In genomic region chr22:37440875-37441274, GRCh38 we compare ENCODE assay signal across 32 cellular contexts. TPM values are rescaled to one million over a fixed set of nuclear protein-coding genes. Genes with fewer than 3 reads are reported as not detected.
"Had no signal": no experiment of that assay in that cellular context is flagged by ENCODE, and none has a peak within 500 bp of the region (broad histone marks: within the 10 kb centered on the region; RNA-seq: fewer than 3 reads in every experiment).

No MANE protein-coding gene starts in this region.

- H2AFZ ChIP-seq: neural progenitor cell had no signal

- H3K36me3 Mint-ChIP-seq: mesothelial cell of epicardium, natural killer cell, neural progenitor cell had no signal

- H3K4me3 ChIP-seq: left lung, lower lobe of right lung, neural progenitor cell, ovary, right atrium auricular region, right lobe of liver, smooth muscle cell, tibial nerve, upper lobe of left lung, vagina had no signal

- H3K36me3 ChIP-seq: left lung, lower lobe of right lung, neural progenitor cell, neutrophil, ovary, right atrium auricular region, right lobe of liver, tibial nerve, upper lobe of left lung, vagina had no signal

- H3K9me3 ChIP-seq: lower lobe of right lung, neutrophil, right lobe of liver, vagina had no signal

- H3K27me3 ChIP-seq: neural progenitor cell, ovary, right atrium auricular region, right lobe of liver, upper lobe of left lung, vagina had no signal

- H3K9me3 Mint-ChIP-seq: natural killer cell, neural progenitor cell had no signal

- H3K27ac ChIP-seq: left lung, lower lobe of right lung, neural progenitor cell, neutrophil, ovary, right atrium auricular region, right lobe of liver, tibial nerve, upper lobe of left lung, vagina had no signal

- H3K27ac Mint-ChIP-seq: mesothelial cell of epicardium; natural killer cell; nephron progenitor cell; neural progenitor cell; progenitor cell of endocrine pancreas; stimulated activated memory B cell treated with anti-CD40 and anti-IgM and Interleukin-4, amounts not matched to agents 10 μg/mL and 1 μg/mL and 100 μg/mL, for 72 hours had no signal

- DNase-seq: hypothalamus; immature natural killer cell; kidney; left colon; lower lobe of right lung; mammary epithelial cell; mesenchymal stem cell; naive B cell; natural killer cell; nephron progenitor cell; occipital lobe; ovary; right lobe of liver; stimulated activated CD4-positive, alpha-beta T cell treated with anti-CD3 and anti-CD28 coated beads, Interleukin-1b, Interleukin-23, amount 100 ng/mL, for 48 hours; stimulated activated CD4-positive, alpha-beta T cell treated with anti-CD3 and anti-CD28 coated beads, Interleukin-2, amount 100 ng/mL, for 48 hours; stimulated activated CD4-positive, alpha-beta T cell treated with anti-CD3 and anti-CD28 coated beads, Interleukin-4, amount 100 ng/mL, for 4 hours; stimulated activated CD8-positive, alpha-beta memory T cell treated with anti-CD3 and anti-CD28 coated beads, Interleukin-4, amount 100 ng/mL, for 48 hours; stimulated activated naive CD4-positive, alpha-beta T cell treated with Interleukin-2 at 50 U/mL for 16 hours; stimulated activated naive CD8-positive, alpha-beta T cell treated with anti-CD3 and anti-CD28 coated beads, Interleukin-15, amount 100 ng/mL, for 72 hours; substantia nigra; upper lobe of left lung had no signal

- H3K4me1 ChIP-seq: left lung, lower lobe of right lung, neural progenitor cell, right atrium auricular region, right lobe of liver, tibial nerve, upper lobe of left lung, vagina had no signal

- H3K4me2 ChIP-seq: neural progenitor cell, smooth muscle cell had no signal

- H3K4me3 Mint-ChIP-seq: immature natural killer cell; mesothelial cell of epicardium; naive B cell; natural killer cell; nephron progenitor cell; neural progenitor cell; stimulated activated memory B cell treated with anti-CD40 and anti-IgM and Interleukin-4, amounts not matched to agents 10 μg/mL and 1 μg/mL and 100 μg/mL, for 72 hours; stimulated activated naive CD8-positive, alpha-beta T cell treated with anti-CD3 and anti-CD28 coated beads, Interleukin-15, amount 100 ng/mL, for 72 hours had no signal

- H3K9ac ChIP-seq: neural progenitor cell had no signal

- FAIRE-seq: islet of Langerhans, kidney had no signal

- H3K27me3 Mint-ChIP-seq: stimulated activated naive CD8-positive, alpha-beta T cell treated with anti-CD3 and anti-CD28 coated beads, Interleukin-15, amount 100 ng/mL, for 72 hours had no signal

- H3K4me1 Mint-ChIP-seq: mesothelial cell of epicardium; stimulated activated memory B cell treated with anti-CD40 and anti-IgM and Interleukin-4, amounts not matched to agents 10 μg/mL and 1 μg/mL and 100 μg/mL, for 72 hours; stimulated activated naive CD8-positive, alpha-beta T cell treated with anti-CD3 and anti-CD28 coated beads, Interleukin-15, amount 100 ng/mL, for 72 hours had no signal

RNA-seq across cellular contexts. Expression of gene ELFN2, which starts 13.6 kb away (rescaled TPM):
- total RNA-seq: right atrium auricular region, vagina had no signal

RNA-seq across cellular contexts. Expression of gene MFNG, which starts 45.3 kb away (rescaled TPM):
- total RNA-seq: smooth muscle cell had no signal
